ENCODE assay signal across 8 cellular contexts in the genomic region with DNA sequence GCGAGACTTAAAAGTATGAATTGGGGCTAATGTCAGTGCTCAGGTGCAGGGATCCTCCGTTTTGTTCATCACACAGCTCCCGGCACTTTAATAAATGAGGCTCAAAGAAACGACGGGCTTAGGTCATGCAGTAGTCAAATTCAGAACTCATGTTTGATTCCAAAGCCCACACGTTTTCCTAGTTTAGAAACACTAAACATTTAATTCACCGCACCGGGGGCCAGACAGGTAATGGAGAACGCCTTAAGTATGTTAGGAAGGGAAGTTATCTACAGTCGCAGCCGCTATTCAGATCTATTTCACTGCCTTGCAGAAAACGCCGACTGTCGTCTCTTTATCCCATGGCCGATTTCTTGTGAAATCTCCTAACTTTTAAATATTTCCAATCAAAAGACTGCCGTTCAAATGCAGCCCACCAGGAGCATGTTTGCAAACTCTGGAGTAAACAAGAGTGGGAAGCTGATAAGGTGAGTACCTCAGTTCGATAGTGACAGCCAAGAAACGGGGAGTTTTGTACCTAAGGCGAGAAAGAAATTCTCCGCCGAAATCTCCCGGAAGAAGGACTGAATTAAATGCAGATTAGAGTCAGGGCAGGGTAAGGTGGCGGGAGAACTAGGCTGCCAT. TPM values are rescaled to one million over a fixed set of nuclear protein-coding genes. Genes with fewer than 3 reads are reported as not detected.
A peak's percentile ranks its signal among the peaks of the same experiment; 100 is the strongest.
DNase-seq lines count a peak whose midpoint lies in the region; ATAC-seq and TF ChIP-seq lines count a peak whose summit lies in the region.

No MANE protein-coding gene starts in this region.

- no peaks in the 10 kb centered on the region for H3K9me3 ChIP-seq in CD4-positive, alpha-beta memory T cell (ENCODE audit: control insufficient read depth in 1 of 2, low read length in 2 of 2)
- H3K9me3 ChIP-seq in NT2/D1 (ENCODE audit: insufficient read depth, low read length) (no peaks in the 10 kb centered on the region), neural progenitor cell (ENCODE audit: low read depth) (no peaks in the 10 kb centered on the region)

- no peaks in the 10 kb centered on the region for H4K20me1 ChIP-seq in neural progenitor cell (ENCODE audit: low read depth)

- peaks cover 0 to 11% of the 10 kb centered on the region in 2 donors for H3K36me3 Mint-ChIP-seq in CD4-positive, alpha-beta memory T cell
- peaks cover 8% of the 10 kb centered on the region for H3K36me3 Mint-ChIP-seq in effector memory CD8-positive, alpha-beta T cell (ENCODE audit: insufficient read depth)
- H3K36me3 Mint-ChIP-seq in neural progenitor cell = no peaks in the 10 kb centered on the region

- POLR2A ChIA-PET in CD4-positive, alpha-beta memory T cell (lab: Charles Lee; ENCODE audit: partially characterized antibody) = interaction anchor here (1.1 to 1.8 kb wide), 3 partner anchors 15 to 309 kb away, joined by 3 to 7 read pairs (median 6); a partner anchor contains a TSS

- no peak for ATAC-seq in effector memory CD8-positive, alpha-beta T cell (replicated peaks)
- ATAC-seq in GM18867 (IDR thresholded peaks at IDR 0.05; ENCODE audit: unreplicated experiment) (no peak), HG02763 (IDR thresholded peaks at IDR 0.05; ENCODE audit: unreplicated experiment) (no peak)

- H2AFZ ChIP-seq in neural progenitor cell (replicated peaks) = peak overlapping the region; percentile 66

- peak overlapping the region; percentile 88 to 99 (median 97) for H3K27ac Mint-ChIP-seq in CD4-positive, alpha-beta memory T cell
- H3K27ac Mint-ChIP-seq in effector memory CD8-positive, alpha-beta T cell = peak overlapping the region; percentile 95 to 99
- peak overlapping the region; percentile 98 for H3K27ac Mint-ChIP-seq in neural progenitor cell

- peaks cover 25% of the 10 kb centered on the region for H3K79me2 ChIP-seq in neural progenitor cell (ENCODE audit: low read depth)

- peaks cover 10 to 21% (median 16%) of the 10 kb centered on the region in 4 donors for H3K4me1 Mint-ChIP-seq in CD4-positive, alpha-beta memory T cell
- H3K4me1 Mint-ChIP-seq in effector memory CD8-positive, alpha-beta T cell (ENCODE audit: low read depth in 2 of 2) = peaks cover 8 to 14% of the 10 kb centered on the region in 2 donors
- H3K4me1 Mint-ChIP-seq in neural progenitor cell = peaks cover 9% of the 10 kb centered on the region

- CTCF ChIA-PET in CD4-positive, alpha-beta memory T cell (lab: Charles Lee; ENCODE audit: partially characterized antibody) = interaction anchor here (1.8 to 2.7 kb wide), 2 partner anchors 12 to 85 kb away, joined by 5 to 14 read pairs; no protein-coding TSS in a partner anchor

- H3F3A ChIP-seq in neural progenitor cell (ENCODE audit: low read depth) = peaks cover 23% of the 10 kb centered on the region

- no peaks in the 10 kb centered on the region for H3K27me3 ChIP-seq in CD4-positive, alpha-beta memory T cell (ENCODE audit: insufficient read depth, low read length)
- H3K27me3 ChIP-seq in NT2/D1 (ENCODE audit: insufficient read depth, insufficient read length) (no peaks in the 10 kb centered on the region), neural progenitor cell (peaks cover 2% of the 10 kb centered on the region)

- H3K9me3 Mint-ChIP-seq in CD4-positive, alpha-beta memory T cell = no peaks in the 10 kb centered on the region
- H3K9me3 Mint-ChIP-seq in effector memory CD8-positive, alpha-beta T cell = no peaks in the 10 kb centered on the region
- H3K9me3 Mint-ChIP-seq in neural progenitor cell = no peaks in the 10 kb centered on the region

- intact Hi-C loops in CD4-positive, alpha-beta memory T cell (cut with micrococcal nuclease) = loop anchor here (5.0 to 10.0 kb wide), 4 partner anchors 211 to 371 kb away; a partner anchor contains a TSS

- peak overlapping the region; percentile 76 for H3K27ac ChIP-seq in CD4-positive, alpha-beta memory T cell (ENCODE audit: low read depth, low read length)
- H3K27ac ChIP-seq in neural progenitor cell = peak overlapping the region; percentile 34

- no peaks in the 10 kb centered on the region for H3K27me3 Mint-ChIP-seq in CD4-positive, alpha-beta memory T cell
- H3K27me3 Mint-ChIP-seq in effector memory CD8-positive, alpha-beta T cell = no peaks in the 10 kb centered on the region
- H3K27me3 Mint-ChIP-seq in neural progenitor cell (ENCODE audit: insufficient read depth, low read depth) = no peaks in the 10 kb centered on the region

- H3K9ac ChIP-seq in NT2/D1 (ENCODE audit: insufficient read length, low read depth) = peak overlapping the region; percentile 83
- H3K9ac ChIP-seq in neural progenitor cell = peak overlapping the region; percentile 58

- peak overlapping the region; percentile 95 to 97 for H3K4me3 ChIP-seq in CD4-positive, alpha-beta memory T cell (ENCODE audit: low read length in 2 of 2)
- peak overlapping the region; percentile 76 for H3K4me3 ChIP-seq in NT2/D1 (ENCODE audit: insufficient read length, low read depth)
- H3K4me3 ChIP-seq in neural progenitor cell = peak overlapping the region; percentile 64

- DNase-seq in CD4-positive, alpha-beta memory T cell = peak in 2 of 5 donors; percentile 14 to 34
- DNase-seq in NT2/D1 (ENCODE audit: low read depth, low spot score) (no peak), neural progenitor cell (ENCODE audit: low spot score) (peak; percentile 14), kidney tubule cell (ENCODE audit: low spot score) (no peak), COLO668 (lab: John Stamatoyannopoulos, UW; ENCODE audit: unreplicated experiment) (no peak)
- DNase-seq in effector memory CD8-positive, alpha-beta T cell = no peak

- peak overlapping the region; percentile 94 to 99 (median 98) for H3K4me3 Mint-ChIP-seq in CD4-positive, alpha-beta memory T cell
- H3K4me3 Mint-ChIP-seq in effector memory CD8-positive, alpha-beta T cell = peak overlapping the region; percentile 96 to 97
- peak overlapping the region; percentile 97 for H3K4me3 Mint-ChIP-seq in neural progenitor cell

- peaks cover 15% of the 10 kb centered on the region for H3K4me1 ChIP-seq in CD4-positive, alpha-beta memory T cell (ENCODE audit: insufficient read depth, low read length)
- no peaks in the 10 kb centered on the region for H3K4me1 ChIP-seq in NT2/D1 (ENCODE audit: insufficient read depth, insufficient read length)
- peaks cover 6% of the 10 kb centered on the region for H3K4me1 ChIP-seq in neural progenitor cell

- no peaks in the 10 kb centered on the region for H3K36me3 ChIP-seq in CD4-positive, alpha-beta memory T cell (ENCODE audit: insufficient read depth, low read length)
- no peaks in the 10 kb centered on the region for H3K36me3 ChIP-seq in NT2/D1 (ENCODE audit: insufficient read depth, insufficient read length, low read length)
- no peaks in the 10 kb centered on the region for H3K36me3 ChIP-seq in neural progenitor cell

- peak; percentile 6 for TF ChIP-seq CTCF in neural progenitor cell (IDR thresholded peaks at IDR 0.05)

- H3K4me2 ChIP-seq in neural progenitor cell = peak overlapping the region; percentile 86

RNA-seq across cellular contexts. Expression of a gene that starts 0.6 kb away (rescaled TPM):
- under 1 TPM; 0.39 to 0.41 TPM for total RNA-seq in CD4-positive, alpha-beta memory T cell
- not detected for polyA plus RNA-seq in CD4-positive, alpha-beta memory T cell
- not detected in 2 replicates for total RNA-seq in neural progenitor cell (ENCODE audit: low replicate concordance)

RNA-seq across cellular contexts. Expression of a gene that starts 0.6 kb away (rescaled TPM):
- 10 to 100 TPM; 19.1 to 22.2 TPM for total RNA-seq in CD4-positive, alpha-beta memory T cell
- 10 to 100 TPM in 1 of 2 donors, 1 to 10 TPM in 1; 7.7 to 13.8 TPM for polyA plus RNA-seq in CD4-positive, alpha-beta memory T cell
- total RNA-seq in neural progenitor cell (ENCODE audit: low replicate concordance) = 54.1 and 57.5 TPM in 2 replicates

RNA-seq across cellular contexts. Expression of a gene that starts 30.9 kb away (rescaled TPM):
- not detected for total RNA-seq in CD4-positive, alpha-beta memory T cell
- polyA plus RNA-seq in CD4-positive, alpha-beta memory T cell = not detected
- not detected in 2 replicates for total RNA-seq in neural progenitor cell (ENCODE audit: low replicate concordance)
